ENCODE assay signal across 18 cellular contexts in the genomic region with DNA sequence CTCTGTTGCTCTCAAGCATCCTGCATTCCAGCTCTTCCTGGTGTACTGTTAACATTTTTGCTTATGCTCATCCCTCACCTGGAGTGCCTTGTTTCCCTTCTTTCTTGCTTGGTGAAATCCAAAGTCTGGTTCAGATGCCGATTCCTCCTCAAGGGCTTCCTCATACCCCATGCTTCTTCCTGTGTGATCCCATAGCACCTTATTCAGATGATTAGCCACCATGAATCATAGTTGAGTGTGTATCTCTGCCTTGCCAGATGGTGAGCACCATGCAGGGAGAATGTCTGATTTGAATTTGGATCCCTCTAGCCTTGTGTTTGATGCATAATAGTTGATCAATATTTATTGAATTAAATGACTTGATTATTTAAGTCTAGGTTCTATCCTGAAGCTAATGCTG. TPM values are rescaled to one million over a fixed set of nuclear protein-coding genes. Genes with fewer than 3 reads are reported as not detected.
"Had no signal": no experiment of that assay in that cellular context is flagged by ENCODE, and none has a peak within 500 bp of the region (broad histone marks: within the 10 kb centered on the region; RNA-seq: fewer than 3 reads in every experiment).

No MANE protein-coding gene starts in this region.

- H3K27ac ChIP-seq: gastrocnemius medialis, heart left ventricle, lower lobe of right lung, right atrium auricular region, thyroid gland had no signal

- H3K4me3 Mint-ChIP-seq: immature natural killer cell; mesothelial cell of epicardium; stimulated activated naive B cell treated with anti-CD40 and anti-IgM and Interleukin-4, amounts not matched to agents 10 μg/mL and 1 μg/mL and 100 μg/mL, for 72 hours had no signal

- H3K27me3 ChIP-seq: gastrocnemius medialis, right atrium auricular region, thyroid gland had no signal

- DNase-seq: activated CD4-positive, alpha-beta T cell treated with anti-CD3 and anti-CD28 coated beads, Interleukin-2, amount 50 U/mL, for 1 hour; activated naive CD4-positive, alpha-beta T cell; activated T-cell treated with anti-CD3 and anti-CD28 coated beads for 4 hours; aorta; cerebellar nuclear complex; effector memory CD4-positive, alpha-beta T cell; gastrocnemius medialis; heart left ventricle; immature natural killer cell; left colon; lower lobe of right lung; stimulated activated CD4-positive, alpha-beta T cell treated with anti-CD3 and anti-CD28 coated beads, Interleukin-2, amount 100 ng/mL, for 48 hours; stimulated activated naive B cell treated with anti-CD40 and anti-IgM and Interleukin-4, amounts not matched to agents 10 μg/mL and 1 μg/mL and 100 μg/mL, for 72 hours; thyroid gland had no signal

- H3K36me3 ChIP-seq: gastrocnemius medialis, heart left ventricle, lower lobe of right lung, right atrium auricular region, thyroid gland had no signal

- H3K9me3 ChIP-seq: gastrocnemius medialis, thyroid gland had no signal

- H3K4me1 Mint-ChIP-seq: immature natural killer cell; mesothelial cell of epicardium; stimulated activated naive B cell treated with anti-CD40 and anti-IgM and Interleukin-4, amounts not matched to agents 10 μg/mL and 1 μg/mL and 100 μg/mL, for 72 hours had no signal

- H3K9me3 Mint-ChIP-seq: stimulated activated naive B cell treated with anti-CD40 and anti-IgM and Interleukin-4, amounts not matched to agents 10 μg/mL and 1 μg/mL and 100 μg/mL, for 72 hours had no signal

- H3K27ac Mint-ChIP-seq: immature natural killer cell; mesothelial cell of epicardium; progenitor cell of endocrine pancreas; stimulated activated naive B cell treated with anti-CD40 and anti-IgM and Interleukin-4, amounts not matched to agents 10 μg/mL and 1 μg/mL and 100 μg/mL, for 72 hours had no signal

- H3K36me3 Mint-ChIP-seq: immature natural killer cell; mesothelial cell of epicardium; stimulated activated naive B cell treated with anti-CD40 and anti-IgM and Interleukin-4, amounts not matched to agents 10 μg/mL and 1 μg/mL and 100 μg/mL, for 72 hours had no signal

- H3K4me3 ChIP-seq: gastrocnemius medialis, heart left ventricle, lower lobe of right lung, right atrium auricular region, thyroid gland had no signal

- H3K27me3 Mint-ChIP-seq: progenitor cell of endocrine pancreas had no signal

- ATAC-seq: gastrocnemius medialis; heart left ventricle; left colon; lower lobe of right lung; stimulated activated naive B cell treated with anti-CD40 and anti-IgM and Interleukin-4, amounts not matched to agents 10 μg/mL and 1 μg/mL and 100 μg/mL, for 72 hours had no signal

- H3K4me1 ChIP-seq: gastrocnemius medialis, heart left ventricle, lower lobe of right lung, right atrium auricular region, thyroid gland had no signal

RNA-seq across cellular contexts. Expression of a gene that starts 39.4 kb away (rescaled TPM):
- total RNA-seq: activated CD8-positive, alpha-beta memory T cell treated with anti-CD3 and anti-CD28 coated beads for 36 hours had no signal
- polyA plus RNA-seq: aorta, immature natural killer cell had no signal
